Comparison of ENCODE assay signal across 8 cellular contexts in genomic region chr3:15637131-15637951, GRCh38. TPM values are rescaled to one million over a fixed set of nuclear protein-coding genes. Genes with fewer than 3 reads are reported as not detected.
DNase-seq lines count a peak whose midpoint lies in the region; ATAC-seq, FAIRE-seq and TF ChIP-seq lines count a peak whose summit lies in the region.

No MANE protein-coding gene starts in this region.

- H3K56ac ChIP-seq in H9 (ENCODE audit: insufficient read length, low read depth, low read length) = no peak overlapping the region

- H3K23ac ChIP-seq in H9 (ENCODE audit: insufficient read length, low read depth, low read length) = no peak overlapping the region

- H3K36me3 Mint-ChIP-seq in H9 (ENCODE audit: insufficient read depth in 1 of 3, low read depth in 3 of 3) = peaks cover 10 to 19% (median 15%) of the 10 kb centered on the region in 3 experiments

- H3K9me3 ChIP-seq in DND-41 (ENCODE audit: insufficient read depth, low read length, severe bottlenecking) = no peaks in the 10 kb centered on the region
- no peaks in the 10 kb centered on the region for H3K9me3 ChIP-seq in H9 (ENCODE audit: control insufficient read depth, low read depth, low read length)
- H3K9me3 ChIP-seq in testis = no peaks in the 10 kb centered on the region
- H3K9me3 ChIP-seq in mucosa of descending colon = no peaks in the 10 kb centered on the region
- no peaks in the 10 kb centered on the region for H3K9me3 ChIP-seq in small intestine (ENCODE audit: control insufficient read depth, low read depth)

- peak overlapping the region; percentile 51 for H3K4me2 ChIP-seq in DND-41 (ENCODE audit: insufficient read depth, low read length)
- H3K4me2 ChIP-seq in H9 (ENCODE audit: insufficient read depth, insufficient read length, low read length) = no peak overlapping the region

- no peak overlapping the region for H2BK15ac ChIP-seq in H9 (ENCODE audit: low read depth, low read length)

- peak; percentile 34 for TF ChIP-seq CTCF in DND-41 (IDR thresholded peaks at IDR 0.05; ENCODE audit: borderline replicate concordance, extremely low read depth, low read length, poor library complexity, severe bottlenecking)
- no peak for TF ChIP-seq CTCF in H9 (conservative IDR thresholded peaks at IDR 0.05)
- TF ChIP-seq CTCF in VCaP (conservative IDR thresholded peaks at IDR 0.05) = no peak
- TF ChIP-seq CTCF in testis (IDR thresholded peaks at IDR 0.05) = no peak
- no peak for TF ChIP-seq CTCF in mucosa of descending colon (IDR thresholded peaks at IDR 0.05)

- no peak overlapping the region for H2BK12ac ChIP-seq in H9 (ENCODE audit: insufficient read length, low read depth, low read length)

- H3K18ac ChIP-seq in H9 (ENCODE audit: insufficient read length, low read depth, low read length) = peak overlapping the region; percentile 42

- no peak for TF ChIP-seq POLR2A in testis (IDR thresholded peaks at IDR 0.05)

- no peak overlapping the region for H3K4ac ChIP-seq in H9 (ENCODE audit: low read depth, low read length)

- H3K23me2 ChIP-seq in H9 (ENCODE audit: insufficient read length, low read depth, low read length, poor library complexity, severe bottlenecking) = no peaks in the 10 kb centered on the region

- H3K14ac ChIP-seq in H9 (ENCODE audit: insufficient read depth, low read length) = no peak overlapping the region

- H3K36me3 ChIP-seq in DND-41 (ENCODE audit: insufficient read depth, low read length) (no peaks in the 10 kb centered on the region), testis (ENCODE audit: low read depth, missing control alignments) (no peaks in the 10 kb centered on the region), mucosa of descending colon (ENCODE audit: low read depth) (no peaks in the 10 kb centered on the region), small intestine (ENCODE audit: control insufficient read depth in 2 of 2, insufficient read depth in 2 of 2, low read length in 2 of 2) (no peaks in the 10 kb centered on the region)

- no CpG with 5 or more reads among the region's 7 CpGs for WGBS in H9 (ENCODE audit: extremely low coverage, insufficient read length, low lambda C conversion rate)
- WGBS in testis, 2 donors = 83 to 86% methylated on average over 7 of the region's 7 CpGs
- WGBS in small intestine, 3 donors = 78 to 79% (median 78%) methylated on average over 7 of the region's 7 CpGs

- no peak overlapping the region for H4K8ac ChIP-seq in H9 (replicated peaks; ENCODE audit: insufficient read length, low read depth, low read length)

- no peak overlapping the region for H2BK120ac ChIP-seq in H9 (ENCODE audit: low read depth, low read length, poor library complexity, severe bottlenecking)

- H4K20me1 ChIP-seq in DND-41 (ENCODE audit: insufficient read depth, low read length) (no peaks in the 10 kb centered on the region), H9 (ENCODE audit: control insufficient read depth, insufficient read depth, insufficient read length) (no peaks in the 10 kb centered on the region)

- H3K27me3 Mint-ChIP-seq in H9 (ENCODE audit: low read depth) = no peaks in the 10 kb centered on the region

- peaks cover 44 to 53% of the 10 kb centered on the region in 2 experiments for H3K4me1 Mint-ChIP-seq in H9

- no peak overlapping the region for H2BK20ac ChIP-seq in H9 (ENCODE audit: low read depth, low read length, poor library complexity, severe bottlenecking)

- ATAC-seq in DND-41 (ENCODE audit: insufficient read depth, low read depth) = peak; percentile 78
- ATAC-seq in mucosa of descending colon = no peak

- H3K9ac ChIP-seq in DND-41 (ENCODE audit: low read depth, low read length) (peak overlapping the region; percentile 13), H9 (ENCODE audit: extremely low read depth, insufficient read length, low read length) (no peak overlapping the region)

- H4K5ac ChIP-seq in H9 (ENCODE audit: insufficient read length, low read depth, low read length) = no peak overlapping the region

- H3K4me3 Mint-ChIP-seq in H9 = no peak overlapping the region

- H3K79me2 ChIP-seq in DND-41 (ENCODE audit: insufficient read depth, low read length) = no peaks in the 10 kb centered on the region
- H3K79me2 ChIP-seq in H9 (ENCODE audit: insufficient read depth, low read length) = no peaks in the 10 kb centered on the region

- H3K27ac Mint-ChIP-seq in H9 = peak overlapping the region; percentile 41 to 77 (median 42); a peak in 3 of 7 replicates

- H3K4me3 ChIP-seq in DND-41 (ENCODE audit: low read depth in 1 of 2, low read length in 2 of 2) (peak overlapping the region in 1 of 2 experiments; percentile 23; a peak in 1 of 4 replicates), testis (no peak overlapping the region), mucosa of descending colon (no peak overlapping the region), small intestine (ENCODE audit: low read depth in 1 of 2, low read length in 2 of 2) (no peak overlapping the region)

- peak; percentile 68 for DNase-seq in DND-41
- no peak for DNase-seq in H9
- peak; percentile 32 for DNase-seq in myocyte (ENCODE audit: low read depth)
- DNase-seq in testis = no peak
- no peak for DNase-seq in mucosa of descending colon
- DNase-seq in small intestine = no peak
- DNase-seq in stimulated activated CD4-positive, alpha-beta T cell treated with anti-CD3 and anti-CD28 coated beads, Interleukin-4, amount 100 ng/mL, for 1 hour = no peak

- no peaks in the 10 kb centered on the region; a peak in 1 of 5 replicates for H3K9me3 Mint-ChIP-seq in H9

- no peaks in the 10 kb centered on the region for H3K79me1 ChIP-seq in H9 (ENCODE audit: insufficient read depth, low read depth, low read length, poor library complexity, severe bottlenecking)

- H3K27ac ChIP-seq in DND-41 (ENCODE audit: low read length) (peak overlapping the region; percentile 80), H9 (ENCODE audit: insufficient read length, low read depth, low read length) (no peak overlapping the region), VCaP (peak overlapping the region; percentile 48), testis (peak overlapping the region in 1 of 2 donors; percentile 82), small intestine (ENCODE audit: low read depth in 1 of 2, low read length in 1 of 2) (peak overlapping the region in 1 of 2 donors; percentile 58)

- FAIRE-seq in small intestine (lab: Jason Lieb, UNC) = no peak

- no peak overlapping the region for H2BK5ac ChIP-seq in H9 (ENCODE audit: insufficient read length, low read length)

- H2AFZ ChIP-seq in DND-41 (ENCODE audit: low read depth, low read length) (no peak overlapping the region), H9 (ENCODE audit: low read length) (no peak overlapping the region)

- H2AK5ac ChIP-seq in H9 (ENCODE audit: insufficient read length, low read length) = no peak overlapping the region

- H3K27me3 ChIP-seq in DND-41 (ENCODE audit: insufficient read depth, low read length, poor library complexity) = no peaks in the 10 kb centered on the region
- H3K27me3 ChIP-seq in H9 (ENCODE audit: insufficient read depth, low read length) = no peaks in the 10 kb centered on the region
- no peaks in the 10 kb centered on the region for H3K27me3 ChIP-seq in testis
- no peaks in the 10 kb centered on the region for H3K27me3 ChIP-seq in small intestine (ENCODE audit: control insufficient read depth in 2 of 2, insufficient read depth in 2 of 2, low read length in 2 of 2)

- intact Hi-C loops in testis (cut with DNase I; ENCODE audit: low total_unique reads) (loop anchor here (10.0 kb wide), 1 partner anchor 177 kb away; no protein-coding TSS in a partner anchor), mucosa of descending colon (cut with DNase I, micrococcal nuclease) (loop anchor here in 1 of 2 donors (10.0 kb wide), 1 partner anchor 177 kb away; no protein-coding TSS in a partner anchor)

- H3K4me1 ChIP-seq in DND-41 (ENCODE audit: insufficient read depth, low read length) (peaks cover 48% of the 10 kb centered on the region), H9 (ENCODE audit: insufficient read depth, low read length) (peaks cover 11% of the 10 kb centered on the region), testis (peaks cover 30% of the 10 kb centered on the region), mucosa of descending colon (ENCODE audit: low read depth) (no peaks in the 10 kb centered on the region), small intestine (ENCODE audit: control insufficient read depth in 2 of 2, insufficient read depth in 1 of 2, low read depth in 1 of 2, low read length in 1 of 2) (no peaks in the 10 kb centered on the region)

- no peak overlapping the region for H3T11ph ChIP-seq in H9 (ENCODE audit: low read length)

- no peak overlapping the region for H4K91ac ChIP-seq in H9 (ENCODE audit: insufficient read length, low read depth, low read length)

RNA-seq across cellular contexts. Expression of gene BTD, which starts 35.8 kb away (rescaled TPM):
- total RNA-seq in H9 (2021) (21.5 and 23.3 TPM in 2 replicates), myocyte (22.9 and 26.7 TPM in 2 replicates), testis (10 to 100 TPM; 31.3 to 44.7 TPM), mucosa of descending colon (10 to 100 TPM; 22.6 to 32.5 (median 26.6) TPM)
- polyA plus RNA-seq in myocyte (2012) = 20.9 TPM
- polyA plus RNA-seq in testis (ENCODE audit: insufficient read depth, low read depth, low replicate concordance) (54.7 TPM), small intestine (10 to 100 TPM; 20.6 to 37.6 (median 29.0) TPM)

RNA-seq across cellular contexts. Expression of gene HACL1, which starts 36.0 kb away (rescaled TPM):
- total RNA-seq in H9 (2021) (48.9 and 52.6 TPM in 2 replicates), myocyte (11.2 and 11.7 TPM in 2 replicates), testis (10 to 100 TPM; 35.7 to 44.3 TPM), mucosa of descending colon (10 to 100 TPM; 15.0 to 24.2 (median 19.4) TPM)
- 10.2 TPM for polyA plus RNA-seq in myocyte (2012)
- polyA plus RNA-seq in testis (ENCODE audit: insufficient read depth, low read depth, low replicate concordance) (42.2 TPM), small intestine (100 to 1,000 TPM in 2 of 3 donors, 10 to 100 TPM in 1; 24.5 to 138 (median 121) TPM)

Comparison
In these comparisons a context has a peak if more than half of its experiments do, and no peak if none do; other contexts are left out.
1. DNase-seq: peak in DND-41 (single experiment) and myocyte (single experiment); none in H9 (single experiment), testis (single experiment), mucosa of descending colon (0 of 3), small intestine (single experiment) and stimulated activated CD4-positive, alpha-beta T cell treated with anti-CD3 and anti-CD28 coated beads, Interleukin-4, amount 100 ng/mL, for 1 hour (single experiment).